In genomic region chr19:41872775-41873647, GRCh38 we compare ENCODE assay signal across 1 cellular context.
TF ChIP-seq lines count a peak whose summit lies in the region.

No MANE protein-coding gene starts in this region.

TF ChIP-seq in H1, 55 proteins besides CTCF, POLR2A, EP300 and RAD21:
- TF ChIP-seq MAX (IDR thresholded peaks at IDR 0.05) (0 out of 2 replicates have a peak, but pooled peaks have one; percentile 14), TEAD4 (IDR thresholded peaks at IDR 0.05; ENCODE audit: low read depth, low read length) (peak; percentile 19; the same call in 1 of the 2 replicates), BCL11A (IDR thresholded peaks at IDR 0.05; ENCODE audit: low read depth in 2 of 2, low read length in 2 of 2) (no peak), SUZ12 (IDR thresholded peaks at IDR 0.05; ENCODE audit: low read length) (no peak), SIN3A (conservative IDR thresholded peaks at IDR 0.05 in 1 of 2, IDR thresholded peaks at IDR 0.05 in 1 of 2; ENCODE audit: low read depth in 1 of 2, low read length in 2 of 2) (0 out of 4 replicates have a peak, but pooled peaks of 1 of the 2 experiments have one; percentile 19), CHD7 (IDR thresholded peaks at IDR 0.05; ENCODE audit: insufficient replicate concordance, low read length) (peak; percentile 37), BACH1 (IDR thresholded peaks at IDR 0.05; ENCODE audit: low read length) (no peak), YY1 (IDR thresholded peaks at IDR 0.05; ENCODE audit: low read depth, low read length) (no peak), KDM4A (IDR thresholded peaks at IDR 0.05; ENCODE audit: low read depth, low read length, severe bottlenecking) (no peak), USF2 (IDR thresholded peaks at IDR 0.05; ENCODE audit: low read length) (no peak), CBX5 (IDR thresholded peaks at IDR 0.05; ENCODE audit: low read depth, low read length) (no peak), TAF1 (IDR thresholded peaks at IDR 0.05; ENCODE audit: low read depth, low read length) (0 out of 2 replicates have a peak, but pooled peaks have one; percentile 29), SP4 (IDR thresholded peaks at IDR 0.05; ENCODE audit: low read length) (no peak), TBP (IDR thresholded peaks at IDR 0.05; ENCODE audit: low read depth, low read length) (no peak), CREB1 (IDR thresholded peaks at IDR 0.05) (peak; percentile 55; the same call in 1 of the 2 replicates), KDM5A (IDR thresholded peaks at IDR 0.05; ENCODE audit: low read length) (no peak), POLR2AphosphoS5 (IDR thresholded peaks at IDR 0.05; ENCODE audit: low read depth, low read length) (peak; percentile 86), ZNF274 (IDR thresholded peaks at IDR 0.05; ENCODE audit: borderline replicate concordance, extremely low read depth, low read length) (no peak), CHD2 (IDR thresholded peaks at IDR 0.05; ENCODE audit: low read length) (0 out of 2 replicates have a peak, but pooled peaks have one; percentile 30), CHD1 (IDR thresholded peaks at IDR 0.05; ENCODE audit: low read depth, low read length) (no peak)
